27 cellular contexts compared by ENCODE assay signal in genomic region chr10:111479966-111480365, GRCh38.
DNase-seq lines count a peak whose midpoint lies in the region; FAIRE-seq and TF ChIP-seq lines count a peak whose summit lies in the region.
"Had no signal": no experiment of that assay in that cellular context is flagged by ENCODE, and none has a peak within 500 bp of the region (broad histone marks: within the 10 kb centered on the region; RNA-seq: fewer than 3 reads in every experiment).

No MANE protein-coding gene starts in this region.

- no peaks in the 10 kb centered on the region for H3K9me1 ChIP-seq in keratinocyte (ENCODE audit: control insufficient read depth, extremely low read depth, insufficient read depth, low read length)

- H4K20me1 ChIP-seq in mammary epithelial cell (ENCODE audit: insufficient read depth, low read length): no peaks in the 10 kb centered on the region
- no peaks in the 10 kb centered on the region for H4K20me1 ChIP-seq in keratinocyte (ENCODE audit: control insufficient read depth, extremely low read depth, insufficient read depth, low read length)
- no peaks in the 10 kb centered on the region for H4K20me1 ChIP-seq in smooth muscle cell (ENCODE audit: low read depth)

- H3F3A ChIP-seq in smooth muscle cell (ENCODE audit: low read depth): no peaks in the 10 kb centered on the region

- peak; percentile 88 for FAIRE-seq in keratinocyte (lab: Jason Lieb, UNC)
- FAIRE-seq: GM12892, RCC 7860 had no signal

- H2AFZ ChIP-seq in mammary epithelial cell (ENCODE audit: low read depth, low read length) (peak overlapping the region; percentile 34), keratinocyte (ENCODE audit: control insufficient read depth, low read length) (peak overlapping the region; percentile 5), smooth muscle cell (ENCODE audit: low read depth) (no peak overlapping the region)

- H3K4me3 Mint-ChIP-seq in MCF 10A (ENCODE audit: unreplicated experiment): no peak overlapping the region
- H3K4me3 Mint-ChIP-seq: CD14-positive monocyte; CD8-positive, alpha-beta memory T cell; HFFc6 had no signal

- no peaks in the 10 kb centered on the region for H3K36me3 Mint-ChIP-seq in MCF 10A (ENCODE audit: insufficient read depth, unreplicated experiment)
- H3K36me3 Mint-ChIP-seq: CD14-positive monocyte; CD8-positive, alpha-beta memory T cell had no signal

- no peak for TF ChIP-seq POLR2A in breast epithelium (IDR thresholded peaks at IDR 0.05)

- H3K4me1 Mint-ChIP-seq in MCF 10A (ENCODE audit: insufficient read depth, unreplicated experiment): peaks cover 32% of the 10 kb centered on the region
- H3K4me1 Mint-ChIP-seq: CD14-positive monocyte; CD8-positive, alpha-beta memory T cell had no signal

- WGBS in mammary epithelial cell (ENCODE audit: low coverage, missing lambda C conversion rate): 30% methylated on average over 2 of the region's 2 CpGs
- WGBS in smooth muscle cell (ENCODE audit: low lambda C conversion rate): 26% methylated on average over 2 of the region's 2 CpGs

- intact Hi-C loops in MCF 10A (cut with micrococcal nuclease) (no loop called here), breast epithelium (cut with DNase I; ENCODE audit: low total_unique reads) (no loop called here), mammary epithelial cell (cut with micrococcal nuclease) (no loop called here)

- H3K9ac ChIP-seq in mammary epithelial cell (ENCODE audit: insufficient read depth, low read length): no peak overlapping the region
- no peak overlapping the region for H3K9ac ChIP-seq in keratinocyte (ENCODE audit: control insufficient read depth, extremely low read depth, insufficient read depth, low read length)
- H3K9ac ChIP-seq in smooth muscle cell (ENCODE audit: low read depth): no peak overlapping the region

- BruUV-seq in MCF 10A (replicated peaks; lab: Mats Ljungman, UMichigan) (no TSS peak), mammary epithelial cell (replicated peaks; lab: Mats Ljungman, UMichigan) (no TSS peak)

- no peaks in the 10 kb centered on the region for H3K27me3 Mint-ChIP-seq in MCF 10A (ENCODE audit: insufficient read depth, unreplicated experiment)

- CTCF ChIA-PET in MCF 10A (lab: Yijun Ruan, JAX) (interaction anchor here (0.5 to 1.2 kb wide), 4 partner anchors 10 to 317 kb away, joined by 3 read pairs; no protein-coding TSS in a partner anchor), mammary epithelial cell (lab: Charles Lee; ENCODE audit: low non-redundant PET) (no interaction called here)

- POLR2A ChIA-PET in MCF 10A (lab: Yijun Ruan, JAX): interaction anchor here (1.6 kb wide), 1 partner anchor 9 kb away, joined by 3 read pairs; no protein-coding TSS in a partner anchor

- H3K9me3 ChIP-seq in breast epithelium: no peaks in the 10 kb centered on the region
- no peaks in the 10 kb centered on the region for H3K9me3 ChIP-seq in mammary epithelial cell (replicated peaks; ENCODE audit: insufficient read depth, low read length)
- H3K9me3 ChIP-seq in keratinocyte (ENCODE audit: control insufficient read depth, low read depth, low read length): no peaks in the 10 kb centered on the region
- H3K9me3 ChIP-seq in smooth muscle cell (replicated peaks; ENCODE audit: low read depth): no peaks in the 10 kb centered on the region
- H3K9me3 ChIP-seq: BE2C, HAP-1, SJSA1 had no signal

- H3K4me3 ChIP-seq in breast epithelium: no peak overlapping the region
- no peak overlapping the region for H3K4me3 ChIP-seq in mammary epithelial cell (replicated peaks in 1 of 3; ENCODE audit: insufficient read depth in 1 of 3, low read depth in 2 of 3, low read length in 3 of 3)
- no peak overlapping the region for H3K4me3 ChIP-seq in keratinocyte (ENCODE audit: control insufficient read depth in 2 of 3, extremely low read depth in 1 of 3, insufficient read depth in 2 of 3, low read depth in 1 of 3, low read length in 3 of 3)
- no peak overlapping the region for H3K4me3 ChIP-seq in smooth muscle cell
- H3K4me3 ChIP-seq: HAP-1, SJSA1 had no signal

- H3K4me2 ChIP-seq in mammary epithelial cell (ENCODE audit: insufficient read depth, low read depth, low read length) (no peak overlapping the region), keratinocyte (ENCODE audit: control insufficient read depth, extremely low read depth, insufficient read depth, low read depth, low read length) (peak overlapping the region; percentile 25), smooth muscle cell (no peak overlapping the region)

- DNase-seq in MCF 10A (ENCODE audit: unreplicated experiment) (peak; percentile 29), breast epithelium (ENCODE audit: low spot score in 2 of 2) (no peak), mammary epithelial cell (peak; percentile 63), keratinocyte (ENCODE audit: low read depth, low spot score) (peak; percentile 71), smooth muscle cell (lab: John Stamatoyannopoulos, UW; ENCODE audit: unreplicated experiment) (no peak), NCI-H1436 treated with DMSO at 0.1 percent for 48 hours (lab: John Stamatoyannopoulos, UW) (no peak), LoVo (ENCODE audit: low spot score) (no peak)
- DNase-seq in activated T-cell treated with anti-CD3 and anti-CD28 coated beads, Interleukin-2, amount 50 U/mL, for 1 hour: no peak
- DNase-seq: BE2C; CD8-positive, alpha-beta memory T cell; DMS 273 treated with DMSO at 0.1 percent for 48 hours; DMS79; GF-D8; GOT3; HFFc6; NCI-H1092 treated with DMSO at 0.1 percent for 48 hours; NCI-H1436; NCI-H187 treated with DMSO at 0.1 percent for 48 hours; NCI-H446; NCI-H524 treated with DMSO at 0.1 percent for 48 hours; NCI-H774 had no signal

- no peaks in the 10 kb centered on the region for H3K9me3 Mint-ChIP-seq in MCF 10A (ENCODE audit: unreplicated experiment)
- H3K9me3 Mint-ChIP-seq: CD8-positive, alpha-beta memory T cell had no signal

- no peaks in the 10 kb centered on the region for H3K27me3 ChIP-seq in breast epithelium
- H3K27me3 ChIP-seq in mammary epithelial cell (ENCODE audit: insufficient read depth, low read length): no peaks in the 10 kb centered on the region
- no peaks in the 10 kb centered on the region for H3K27me3 ChIP-seq in keratinocyte (ENCODE audit: control insufficient read depth, extremely low read depth, insufficient read depth, low read length)
- H3K27me3 ChIP-seq in smooth muscle cell (ENCODE audit: low read depth): no peaks in the 10 kb centered on the region
- H3K27me3 ChIP-seq: BE2C, SJSA1 had no signal

- no peaks in the 10 kb centered on the region for H3K36me3 ChIP-seq in breast epithelium
- H3K36me3 ChIP-seq in mammary epithelial cell (ENCODE audit: insufficient read depth, low read length): no peaks in the 10 kb centered on the region
- H3K36me3 ChIP-seq in keratinocyte (ENCODE audit: control insufficient read depth in 2 of 2, extremely low read depth in 1 of 2, insufficient read depth in 2 of 2, low read length in 2 of 2): no peaks in the 10 kb centered on the region
- H3K36me3 ChIP-seq in smooth muscle cell (ENCODE audit: low read depth): no peaks in the 10 kb centered on the region
- H3K36me3 ChIP-seq: BE2C, HAP-1, SJSA1 had no signal

- H3K27ac ChIP-seq in breast epithelium (no peak overlapping the region), mammary epithelial cell (ENCODE audit: insufficient read depth, low read depth, low read length) (no peak overlapping the region), keratinocyte (ENCODE audit: control insufficient read depth, insufficient read depth, low read length) (peak overlapping the region; percentile 45), smooth muscle cell (ENCODE audit: low read depth) (peak overlapping the region; percentile 75)
- H3K27ac ChIP-seq: 22Rv1, SJSA1 had no signal

- in situ Hi-C loops in mammary epithelial cell (cut with MboI; ENCODE audit: low sequenced_read_pairs in 2 of 2): no loop called here

- no peak for TF ChIP-seq CTCF in MCF 10A (IDR thresholded peaks at IDR 0.05; ENCODE audit: unreplicated experiment)
- no peak for TF ChIP-seq CTCF in breast epithelium (IDR thresholded peaks at IDR 0.05)
- no peak for TF ChIP-seq CTCF in mammary epithelial cell (conservative IDR thresholded peaks at IDR 0.05 in 1 of 2, IDR thresholded peaks at IDR 0.05 in 1 of 2; ENCODE audit: extremely low read depth in 1 of 2, insufficient read depth in 1 of 2, low read depth in 1 of 2, low read length in 2 of 2)
- no peak for TF ChIP-seq CTCF in keratinocyte (optimal IDR thresholded peaks at IDR 0.05 in 1 of 3, IDR thresholded peaks at IDR 0.05 in 1 of 3, conservative IDR thresholded peaks at IDR 0.05 in 1 of 3; ENCODE audit: extremely low read depth in 1 of 3, insufficient read depth in 2 of 3, low read length in 3 of 3)
- no peak for TF ChIP-seq CTCF in smooth muscle cell (IDR thresholded peaks at IDR 0.05; ENCODE audit: borderline replicate concordance, insufficient read depth, poor library complexity, severe bottlenecking)

- H3K27ac Mint-ChIP-seq in MCF 10A (ENCODE audit: low read depth, unreplicated experiment): peak overlapping the region; percentile 39
- H3K27ac Mint-ChIP-seq: CD14-positive monocyte; CD8-positive, alpha-beta memory T cell; HFFc6 had no signal

- H3K79me2 ChIP-seq in mammary epithelial cell (ENCODE audit: insufficient read depth, low read length): no peaks in the 10 kb centered on the region
- no peaks in the 10 kb centered on the region for H3K79me2 ChIP-seq in keratinocyte (ENCODE audit: control insufficient read depth, insufficient read depth, low read length)
- no peaks in the 10 kb centered on the region for H3K79me2 ChIP-seq in smooth muscle cell (ENCODE audit: low read depth)

- dilution Hi-C loops in mammary epithelial cell (cut with HindIII; ENCODE audit: low sequenced_read_pairs) (loop anchor here (5.0 kb wide), 1 partner anchor 48 kb away; no protein-coding TSS in a partner anchor), keratinocyte (cut with MboI; ENCODE audit: extremely low pct_ligation_motif_present, low sequenced_read_pairs) (no loop called here)

- H3K4me1 ChIP-seq in breast epithelium: no peaks in the 10 kb centered on the region
- peaks cover 35% of the 10 kb centered on the region for H3K4me1 ChIP-seq in mammary epithelial cell (ENCODE audit: insufficient read depth, low read length)
- H3K4me1 ChIP-seq in keratinocyte (ENCODE audit: control insufficient read depth, extremely low read depth, insufficient read depth, low read length): peaks cover 44% of the 10 kb centered on the region
- peaks cover 5% of the 10 kb centered on the region for H3K4me1 ChIP-seq in smooth muscle cell (ENCODE audit: low read depth)
- H3K4me1 ChIP-seq: HAP-1, SJSA1 had no signal

Comparison
In these comparisons a context has a peak if more than half of its experiments do, and no peak if none do; other contexts are left out.
1. DNase-seq: peak in MCF 10A (single experiment), mammary epithelial cell (single experiment) and keratinocyte (single experiment); none in breast epithelium (0 of 2), smooth muscle cell (single experiment), activated T-cell treated with anti-CD3 and anti-CD28 coated beads, Interleukin-2, amount 50 U/mL, for 1 hour (single experiment), NCI-H1436 treated with DMSO at 0.1 percent for 48 hours (single experiment) and LoVo (single experiment).
2. H3K27ac ChIP-seq: peak in keratinocyte (single experiment) and smooth muscle cell (single experiment); none in breast epithelium (0 of 2) and mammary epithelial cell (single experiment).